ENCODE assay signal across 10 cellular contexts in genomic region chr2:69535739-69536374, GRCh38.
DNase-seq lines count a peak whose midpoint lies in the region; FAIRE-seq and TF ChIP-seq lines count a peak whose summit lies in the region.
"Had no signal": no experiment of that assay in that cellular context is flagged by ENCODE, and none has a peak within 500 bp of the region (broad histone marks: within the 10 kb centered on the region; RNA-seq: fewer than 3 reads in every experiment).

No MANE protein-coding gene starts in this region.

- no peaks in the 10 kb centered on the region for H3K27me3 ChIP-seq in CD4-positive, alpha-beta memory T cell (ENCODE audit: insufficient read depth, low read length)
- H3K27me3 ChIP-seq in HL-60 (ENCODE audit: insufficient read depth, poor library complexity, severe bottlenecking) (no peaks in the 10 kb centered on the region), duodenal mucosa (ENCODE audit: control insufficient read depth in 1 of 2, insufficient read depth in 2 of 2, low read length in 2 of 2) (no peaks in the 10 kb centered on the region)

- peaks cover 90 to 95% of the 10 kb centered on the region in 2 donors for H3K36me3 Mint-ChIP-seq in CD4-positive, alpha-beta memory T cell

- no peak for TF ChIP-seq CTCF in HL-60 (IDR thresholded peaks at IDR 0.05; ENCODE audit: insufficient read depth, low read length)

- POLR2A ChIA-PET in CD4-positive, alpha-beta memory T cell (lab: Charles Lee; ENCODE audit: partially characterized antibody) = no interaction called here

- H3K27me3 Mint-ChIP-seq in CD4-positive, alpha-beta memory T cell = no peaks in the 10 kb centered on the region
- H3K27me3 Mint-ChIP-seq: activated naive CD4-positive, alpha-beta T cell treated with anti-CD3 and anti-CD28 coated beads, Interleukin-2, amount 10 ng/mL, durations not matched to agents 7 days and 5 days had no signal

- H3K4me3 Mint-ChIP-seq in CD4-positive, alpha-beta memory T cell = no peak overlapping the region
- H3K4me3 Mint-ChIP-seq: activated naive CD4-positive, alpha-beta T cell treated with anti-CD3 and anti-CD28 coated beads, Interleukin-2, amount 10 ng/mL, durations not matched to agents 7 days and 5 days; T-helper 1 cell treated with Interleukin-12 subunit alpha and Interleukin-12 subunit beta and Interleukin-4 antibody, amounts not matched to agents 30 μg/mL and 1 μg/mL, for 36 hours had no signal

- no peak overlapping the region for H3K9ac ChIP-seq in duodenal mucosa (ENCODE audit: low read depth in 1 of 2, low read length in 2 of 2)

- peak overlapping the region; percentile 51 to 92 (median 86) for H3K27ac Mint-ChIP-seq in CD4-positive, alpha-beta memory T cell
- H3K27ac Mint-ChIP-seq: activated naive CD4-positive, alpha-beta T cell treated with anti-CD3 and anti-CD28 coated beads, Interleukin-2, amount 10 ng/mL, durations not matched to agents 7 days and 5 days; T-helper 1 cell treated with Interleukin-12 subunit alpha and Interleukin-12 subunit beta and Interleukin-4 antibody, amounts not matched to agents 30 μg/mL and 1 μg/mL, for 36 hours had no signal

- FAIRE-seq in GM19239 (lab: Jason Lieb, UNC) = peak; percentile 49

- H3K36me3 ChIP-seq in CD4-positive, alpha-beta memory T cell (ENCODE audit: insufficient read depth, low read length) = peaks cover 73% of the 10 kb centered on the region
- H3K36me3 ChIP-seq in duodenal mucosa (ENCODE audit: control insufficient read depth in 1 of 2, insufficient read depth in 2 of 2, low read length in 2 of 2) = peaks cover 10 to 41% of the 10 kb centered on the region in 2 donors

- H3K9me3 ChIP-seq in CD4-positive, alpha-beta memory T cell (ENCODE audit: control insufficient read depth in 1 of 2, low read length in 2 of 2) = no peaks in the 10 kb centered on the region
- peaks cover 0 to 4% of the 10 kb centered on the region in 2 donors for H3K9me3 ChIP-seq in duodenal mucosa (ENCODE audit: control insufficient read depth in 1 of 2, low read length in 2 of 2)

- peak overlapping the region; percentile 21 for H3K27ac ChIP-seq in CD4-positive, alpha-beta memory T cell (ENCODE audit: low read depth, low read length)
- H3K27ac ChIP-seq in HL-60 (replicated peaks) (0 out of 2 replicates have a peak overlapping the region, but pooled peaks have one; percentile 10), duodenal mucosa (ENCODE audit: low read depth, low read length) (no peak overlapping the region)

- CTCF ChIA-PET in CD4-positive, alpha-beta memory T cell (lab: Charles Lee; ENCODE audit: partially characterized antibody) = no interaction called here

- H3K4me1 ChIP-seq in CD4-positive, alpha-beta memory T cell (ENCODE audit: insufficient read depth, low read length) = peaks cover 23% of the 10 kb centered on the region
- peaks cover 14 to 30% of the 10 kb centered on the region in 2 donors for H3K4me1 ChIP-seq in duodenal mucosa (ENCODE audit: control insufficient read depth in 1 of 2, insufficient read depth in 2 of 2, low read length in 2 of 2)

- peaks cover 0 to 14% (median 5%) of the 10 kb centered on the region in 8 donors for H3K9me3 Mint-ChIP-seq in CD4-positive, alpha-beta memory T cell
- H3K9me3 Mint-ChIP-seq: activated naive CD4-positive, alpha-beta T cell treated with anti-CD3 and anti-CD28 coated beads, Interleukin-2, amount 10 ng/mL, durations not matched to agents 7 days and 5 days; T-helper 1 cell treated with Interleukin-12 subunit alpha and Interleukin-12 subunit beta and Interleukin-4 antibody, amounts not matched to agents 30 μg/mL and 1 μg/mL, for 36 hours had no signal

- H3K4me1 Mint-ChIP-seq in CD4-positive, alpha-beta memory T cell = peaks cover 27 to 44% (median 36%) of the 10 kb centered on the region in 4 donors

- intact Hi-C loops in CD4-positive, alpha-beta memory T cell (cut with micrococcal nuclease) = no loop called here

- H3K4me3 ChIP-seq in CD4-positive, alpha-beta memory T cell (ENCODE audit: low read length in 2 of 2) = no peak overlapping the region
- H3K4me3 ChIP-seq in HL-60 (replicated peaks; ENCODE audit: insufficient read depth, low read length) (no peak overlapping the region), duodenal mucosa (ENCODE audit: low read depth in 1 of 2, low read length in 2 of 2) (peak overlapping the region; percentile 12 to 32)

- no peak for DNase-seq in CD4-positive, alpha-beta memory T cell
- DNase-seq in GM19239 (ENCODE audit: insufficient read length, low spot score) = no peak
- DNase-seq in HL-60 (ENCODE audit: low read depth in 1 of 2, low spot score in 1 of 2) = peak; percentile 16 to 62
- DNase-seq in HPDE6-E6E7 (ENCODE audit: extremely low spot score) = no peak
- no peak for DNase-seq in Ammon's horn (ENCODE audit: low spot score)
- DNase-seq in globus pallidus (ENCODE audit: low spot score) = no peak
- DNase-seq in SW 1271 (lab: John Stamatoyannopoulos, UW) = no peak
- DNase-seq: activated naive CD4-positive, alpha-beta T cell treated with anti-CD3 and anti-CD28 coated beads, Interleukin-2, amount 10 ng/mL, durations not matched to agents 7 days and 5 days had no signal

Comparison
In these comparisons a context has a peak if more than half of its experiments do, and no peak if none do; other contexts are left out.
1. DNase-seq: peak in HL-60 (2 of 2); none in CD4-positive, alpha-beta memory T cell (0 of 5), GM19239 (single experiment), HPDE6-E6E7 (single experiment), Ammon's horn (single experiment), globus pallidus (single experiment) and SW 1271 (0 of 2).
2. H3K4me3 ChIP-seq: peak in duodenal mucosa (2 of 2); none in CD4-positive, alpha-beta memory T cell (0 of 2) and HL-60 (single experiment).